22 cellular contexts compared by ENCODE assay signal in genomic region chr9:27078685-27079084, GRCh38. TPM values are rescaled to one million over a fixed set of nuclear protein-coding genes. Genes with fewer than 3 reads are reported as not detected.
"Had no signal": no experiment of that assay in that cellular context is flagged by ENCODE, and none has a peak within 500 bp of the region (broad histone marks: within the 10 kb centered on the region; RNA-seq: fewer than 3 reads in every experiment).

No MANE protein-coding gene starts in this region.

- H3K9me3 Mint-ChIP-seq: activated CD8-positive, alpha-beta T cell treated with anti-CD3 and anti-CD28 coated beads for 36 hours; activated naive CD8-positive, alpha-beta T cell treated with anti-CD3 and anti-CD28 coated beads for 36 hours; activated T-helper 17 cell treated with anti-CD3 and anti-CD28 coated beads, Interleukin-2, amount 50 U/mL, for 72 hours; endodermal cell; T-helper 2 cell treated with Interferon-gamma antibody and Interleukin-4, amounts not matched to agents 5 μg/mL and 100 μg/mL, for 36 hours had no signal

- H3K27ac Mint-ChIP-seq: activated CD4-positive, alpha-beta T cell treated with anti-CD3 and anti-CD28 coated beads, Interleukin-2, amount 10 ng/mL, durations not matched to agents 24 days and 14 days; activated CD8-positive, alpha-beta T cell treated with anti-CD3 and anti-CD28 coated beads for 36 hours; activated naive CD8-positive, alpha-beta T cell treated with anti-CD3 and anti-CD28 coated beads for 36 hours; activated T-helper 17 cell treated with anti-CD3 and anti-CD28 coated beads, Interleukin-2, amount 50 U/mL, for 72 hours; endodermal cell; T-helper 2 cell treated with Interferon-gamma antibody and Interleukin-4, amounts not matched to agents 5 μg/mL and 100 μg/mL, for 36 hours had no signal

- H3K4me3 ChIP-seq: body of pancreas, dorsolateral prefrontal cortex, lower lobe of right lung, transverse colon, vagina had no signal

- H3K27me3 ChIP-seq: body of pancreas, dorsolateral prefrontal cortex, transverse colon, vagina had no signal

- ATAC-seq: activated CD8-positive, alpha-beta T cell treated with anti-CD3 and anti-CD28 coated beads for 36 hours; activated T-helper 17 cell treated with anti-CD3 and anti-CD28 coated beads, Interleukin-2, amount 50 U/mL, for 72 hours; body of pancreas; lower lobe of right lung; stimulated activated naive CD8-positive, alpha-beta T cell treated with anti-CD3 and anti-CD28 coated beads, Interleukin-15, Interleukin-2, amounts not matched to agents 100 U/mL and 50 U/mL, for 24 hours had no signal

- H3K4me3 Mint-ChIP-seq: activated CD4-positive, alpha-beta T cell treated with anti-CD3 and anti-CD28 coated beads, Interleukin-2, amount 10 ng/mL, durations not matched to agents 24 days and 14 days; activated CD8-positive, alpha-beta T cell treated with anti-CD3 and anti-CD28 coated beads for 36 hours; activated naive CD8-positive, alpha-beta T cell treated with anti-CD3 and anti-CD28 coated beads for 36 hours; activated T-helper 17 cell treated with anti-CD3 and anti-CD28 coated beads, Interleukin-2, amount 50 U/mL, for 72 hours; endodermal cell; nephron; T-helper 2 cell treated with Interferon-gamma antibody and Interleukin-4, amounts not matched to agents 5 μg/mL and 100 μg/mL, for 36 hours had no signal

- H3K4me1 Mint-ChIP-seq: activated CD4-positive, alpha-beta T cell treated with anti-CD3 and anti-CD28 coated beads, Interleukin-2, amount 10 ng/mL, durations not matched to agents 24 days and 14 days; activated naive CD8-positive, alpha-beta T cell treated with anti-CD3 and anti-CD28 coated beads for 36 hours; activated T-helper 17 cell treated with anti-CD3 and anti-CD28 coated beads, Interleukin-2, amount 50 U/mL, for 72 hours; nephron had no signal

- DNase-seq: activated CD4-positive, alpha-beta T cell treated with anti-CD3 and anti-CD28 coated beads, Interleukin-2, amount 10 ng/mL, durations not matched to agents 24 days and 14 days; activated CD4-positive, CD25-positive, alpha-beta regulatory T cell; activated CD8-positive, alpha-beta T cell treated with anti-CD3 and anti-CD28 coated beads for 36 hours; activated naive CD4-positive, alpha-beta T cell; activated naive CD8-positive, alpha-beta T cell treated with anti-CD3 and anti-CD28 coated beads for 36 hours; activated T-cell treated with anti-CD3 and anti-CD28 coated beads, Interleukin-2, amount 50 U/mL, for 1 hour; amygdala; body of pancreas; dorsolateral prefrontal cortex; endodermal cell; erythroblast; head of caudate nucleus; lower lobe of right lung; midbrain; retina; stimulated activated CD4-positive, alpha-beta T cell treated with anti-CD3 and anti-CD28 coated beads, Interleukin-2, amount 100 ng/mL, for 24 hours; stimulated activated naive CD8-positive, alpha-beta T cell treated with anti-CD3 and anti-CD28 coated beads, Interleukin-15, Interleukin-2, amounts not matched to agents 100 U/mL and 50 U/mL, for 24 hours; transverse colon had no signal

- H3K9me3 ChIP-seq: body of pancreas, lower lobe of right lung, transverse colon, vagina had no signal

- H3K27ac ChIP-seq: body of pancreas, dorsolateral prefrontal cortex, lower lobe of right lung, transverse colon, vagina had no signal

- H3K4me1 ChIP-seq: body of pancreas, lower lobe of right lung, transverse colon, vagina had no signal

- H3K27me3 Mint-ChIP-seq: activated CD4-positive, alpha-beta T cell treated with anti-CD3 and anti-CD28 coated beads, Interleukin-2, amount 10 ng/mL, durations not matched to agents 24 days and 14 days; activated CD8-positive, alpha-beta T cell treated with anti-CD3 and anti-CD28 coated beads for 36 hours; activated naive CD8-positive, alpha-beta T cell treated with anti-CD3 and anti-CD28 coated beads for 36 hours; activated T-helper 17 cell treated with anti-CD3 and anti-CD28 coated beads, Interleukin-2, amount 50 U/mL, for 72 hours had no signal

- H3K36me3 ChIP-seq: lower lobe of right lung, transverse colon, vagina had no signal

RNA-seq across cellular contexts. Expression of gene TEK, which starts 30.3 kb away (rescaled TPM):
- total RNA-seq: activated CD4-positive, alpha-beta T cell treated with anti-CD3 and anti-CD28 coated beads, Interleukin-2, amount 10 ng/mL, durations not matched to agents 24 days and 14 days; activated CD8-positive, alpha-beta T cell treated with anti-CD3 and anti-CD28 coated beads for 36 hours; activated naive CD8-positive, alpha-beta T cell treated with anti-CD3 and anti-CD28 coated beads for 36 hours; activated T-helper 17 cell treated with anti-CD3 and anti-CD28 coated beads, Interleukin-2, amount 50 U/mL, for 72 hours had no signal
